Comparison of ENCODE assay signal across 10 cellular contexts in the genomic region with DNA sequence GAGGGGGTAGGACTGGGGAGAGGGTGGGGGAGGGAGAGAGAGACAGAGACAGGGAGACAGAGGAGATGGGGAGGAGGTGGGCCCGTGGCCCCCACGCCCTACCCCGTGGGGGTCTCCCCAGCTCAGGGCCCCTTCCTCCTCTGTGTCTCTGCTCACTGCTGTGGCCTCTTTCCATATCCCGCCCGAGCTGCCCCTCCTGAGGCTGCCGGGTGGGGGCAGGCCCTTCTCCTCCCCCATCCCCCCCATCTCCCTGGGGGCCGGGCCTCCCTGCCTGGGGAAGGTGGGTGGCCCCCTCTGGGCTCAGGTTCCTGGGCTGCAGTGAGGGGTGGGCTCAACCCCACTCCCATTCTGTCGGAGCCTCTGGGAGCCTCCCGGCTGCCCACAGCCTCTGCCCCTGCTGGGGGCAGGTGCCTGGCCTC. TPM values are rescaled to one million over a fixed set of nuclear protein-coding genes. Genes with fewer than 3 reads are reported as not detected.
DNase-seq lines count a peak whose midpoint lies in the region; ATAC-seq, FAIRE-seq and TF ChIP-seq lines count a peak whose summit lies in the region.
"Had no signal": no experiment of that assay in that cellular context is flagged by ENCODE, and none has a peak within 500 bp of the region (broad histone marks: within the 10 kb centered on the region; RNA-seq: fewer than 3 reads in every experiment).

No MANE protein-coding gene starts in this region.

- H3K4me1 Mint-ChIP-seq in Caco-2 (ENCODE audit: low read depth, unreplicated experiment), result peaks cover under 1% of the 10 kb centered on the region

- no peak overlapping the region for H3K9ac ChIP-seq in kidney (ENCODE audit: low read length in 2 of 2)

- CTCF ChIA-PET in Caco-2 (lab: Charles Lee), result no interaction called here

- DNase-seq in right atrium auricular region (ENCODE audit: low spot score) (no peak), Right ventricle myocardium superior (no peak), kidney (peak; percentile 67), vagina (ENCODE audit: extremely low spot score in 2 of 2) (no peak), NCI-H2029 (lab: John Stamatoyannopoulos, UW) (no peak), AG08396 (ENCODE audit: low spot score) (no peak), Caco-2 (no peak)

- peaks cover 0 to 36% of the 10 kb centered on the region in 2 donors for H3K4me1 ChIP-seq in right atrium auricular region
- H3K4me1 ChIP-seq in kidney (ENCODE audit: control insufficient read depth in 1 of 2, insufficient read depth in 1 of 2, low read depth in 1 of 2, low read length in 2 of 2), result peaks cover 0 to 9% of the 10 kb centered on the region in 2 donors
- H3K4me1 ChIP-seq in vagina, result peaks cover 31% of the 10 kb centered on the region
- no peaks in the 10 kb centered on the region for H3K4me1 ChIP-seq in Caco-2

- POLR2A ChIA-PET in Caco-2 (lab: Charles Lee), result no interaction called here

- H3K27ac Mint-ChIP-seq in Caco-2 (ENCODE audit: unreplicated experiment), result no peak overlapping the region

- no peaks in the 10 kb centered on the region for H3K27me3 ChIP-seq in right atrium auricular region
- no peaks in the 10 kb centered on the region for H3K27me3 ChIP-seq in vagina
- no peaks in the 10 kb centered on the region for H3K27me3 ChIP-seq in Caco-2 (replicated peaks; ENCODE audit: control insufficient read depth, insufficient read depth, low read length)

- no peak for ATAC-seq in Right ventricle myocardium superior (ENCODE audit: poor library complexity)

- no peak overlapping the region for H3K4me3 Mint-ChIP-seq in Caco-2 (ENCODE audit: unreplicated experiment)

- no peaks in the 10 kb centered on the region for H3K27me3 Mint-ChIP-seq in Caco-2 (ENCODE audit: insufficient read depth, unreplicated experiment)

- H3K27ac ChIP-seq in right atrium auricular region (peak overlapping the region; percentile 93 to 98), KOPT-K1 (ENCODE audit: low read depth, low read length, poor library complexity, severe bottlenecking) (peak overlapping the region; percentile 95), kidney (ENCODE audit: low read depth in 2 of 2, low read length in 2 of 2) (no peak overlapping the region), vagina (peak overlapping the region; percentile 90)

- no peaks in the 10 kb centered on the region for H3K9me3 ChIP-seq in right atrium auricular region
- no peaks in the 10 kb centered on the region for H3K9me3 ChIP-seq in KOPT-K1 (ENCODE audit: insufficient read depth, low read length, poor library complexity, severe bottlenecking)
- no peaks in the 10 kb centered on the region for H3K9me3 ChIP-seq in kidney (ENCODE audit: control insufficient read depth in 1 of 2, low read length in 2 of 2)
- no peaks in the 10 kb centered on the region for H3K9me3 ChIP-seq in vagina
- H3K9me3 ChIP-seq in Caco-2, result no peaks in the 10 kb centered on the region

- peaks cover 4% of the 10 kb centered on the region for H3K9me3 Mint-ChIP-seq in Caco-2 (ENCODE audit: unreplicated experiment)

- TF ChIP-seq POLR2A in vagina (IDR thresholded peaks at IDR 0.05), result no peak

- intact Hi-C loops in Right ventricle myocardium superior (cut with DNase I), result no loop called here
- intact Hi-C loops in kidney (cut with DNase I), result no loop called here
- intact Hi-C loops in vagina (cut with DNase I), result no loop called here
- intact Hi-C loops in Caco-2 (cut with micrococcal nuclease; ENCODE audit: unreplicated experiment), result no loop called here

- no TSS peak for BruUV-seq in Caco-2 (replicated peaks; lab: Mats Ljungman, UMichigan)

- H3K4me3 ChIP-seq in right atrium auricular region, result no peak overlapping the region
- H3K4me3 ChIP-seq in kidney (ENCODE audit: low read length in 2 of 2), result no peak overlapping the region
- peak overlapping the region in 1 of 2 donors; percentile 27 for H3K4me3 ChIP-seq in vagina
- H3K4me3 ChIP-seq in Caco-2 (ENCODE audit: low read depth, low read length), result no peak overlapping the region

- no peaks in the 10 kb centered on the region for H3K36me3 Mint-ChIP-seq in Caco-2 (ENCODE audit: insufficient read depth, unreplicated experiment)

- TF ChIP-seq CTCF in right atrium auricular region (IDR thresholded peaks at IDR 0.05), result no peak
- no peak for TF ChIP-seq CTCF in kidney (IDR thresholded peaks at IDR 0.05; ENCODE audit: borderline replicate concordance, extremely low read depth, insufficient read depth)
- TF ChIP-seq CTCF in vagina (IDR thresholded peaks at IDR 0.05), result no peak
- TF ChIP-seq CTCF in Caco-2 (IDR thresholded peaks at IDR 0.05; ENCODE audit: insufficient read depth in 1 of 2, low read depth in 1 of 2, low read length in 1 of 2, severe bottlenecking in 1 of 2, unreplicated experiment in 1 of 2), result no peak

- no peaks in the 10 kb centered on the region for H3K36me3 ChIP-seq in right atrium auricular region
- no peaks in the 10 kb centered on the region for H3K36me3 ChIP-seq in KOPT-K1 (ENCODE audit: insufficient read depth, low read length)
- H3K36me3 ChIP-seq in kidney (ENCODE audit: control insufficient read depth in 1 of 2, insufficient read depth in 2 of 2, low read length in 2 of 2), result no peaks in the 10 kb centered on the region
- no peaks in the 10 kb centered on the region for H3K36me3 ChIP-seq in vagina
- no peaks in the 10 kb centered on the region for H3K36me3 ChIP-seq in Caco-2 (ENCODE audit: control insufficient read depth, insufficient read depth, low read length)

- no peak for FAIRE-seq in kidney (lab: Jason Lieb, UNC)

RNA-seq across cellular contexts. Expression of a gene that starts 0.3 kb away (rescaled TPM):
- total RNA-seq in right atrium auricular region, result 10 to 100 TPM in 1 of 2 donors, 1 to 10 TPM in 1; 1.0 to 17.5 TPM
- 2.0 TPM for total RNA-seq in Right ventricle myocardium superior
- total RNA-seq in kidney, result 1.6 TPM
- polyA plus RNA-seq in kidney (ENCODE audit: insufficient read depth, low read depth, low replicate concordance), result 0.49 TPM
- total RNA-seq in vagina, result 3.9 TPM
- total RNA-seq in Caco-2 (2022), result not detected in 2 replicates
- total RNA-seq: SK-MEL-5 had no signal

RNA-seq across cellular contexts. Expression of a gene that starts 10.5 kb away (rescaled TPM):
- total RNA-seq in right atrium auricular region (not detected), Right ventricle myocardium superior (not detected), kidney (0.13 TPM), vagina (not detected), Caco-2 (2022) (not detected in 2 replicates)
- not detected for polyA plus RNA-seq in kidney (ENCODE audit: insufficient read depth, low read depth, low replicate concordance)
- total RNA-seq: kidney epithelial cell, SK-MEL-5 had no signal

RNA-seq across cellular contexts. Expression of a gene that starts 50.0 kb away (rescaled TPM):
- total RNA-seq in right atrium auricular region, result under 1 TPM in 1 of 2 donors, not detected in 1; 0.31 TPM
- total RNA-seq in Right ventricle myocardium superior, result not detected
- 0.76 TPM for total RNA-seq in kidney
- polyA plus RNA-seq in kidney (ENCODE audit: insufficient read depth, low read depth, low replicate concordance), result 2.8 TPM
- not detected for total RNA-seq in vagina
- total RNA-seq in Caco-2 (2022), result 1.5 and 3.9 TPM in 2 replicates
- total RNA-seq: kidney epithelial cell, SK-MEL-5 had no signal

Comparison
In these comparisons a context has a peak if more than half of its experiments do, and no peak if none do; other contexts are left out.
1. H3K27ac ChIP-seq: peak in right atrium auricular region (2 of 2), KOPT-K1 (single experiment) and vagina (single experiment); none in kidney (0 of 2).